Comparison of ENCODE assay signal across 13 cellular contexts in the genomic region with DNA sequence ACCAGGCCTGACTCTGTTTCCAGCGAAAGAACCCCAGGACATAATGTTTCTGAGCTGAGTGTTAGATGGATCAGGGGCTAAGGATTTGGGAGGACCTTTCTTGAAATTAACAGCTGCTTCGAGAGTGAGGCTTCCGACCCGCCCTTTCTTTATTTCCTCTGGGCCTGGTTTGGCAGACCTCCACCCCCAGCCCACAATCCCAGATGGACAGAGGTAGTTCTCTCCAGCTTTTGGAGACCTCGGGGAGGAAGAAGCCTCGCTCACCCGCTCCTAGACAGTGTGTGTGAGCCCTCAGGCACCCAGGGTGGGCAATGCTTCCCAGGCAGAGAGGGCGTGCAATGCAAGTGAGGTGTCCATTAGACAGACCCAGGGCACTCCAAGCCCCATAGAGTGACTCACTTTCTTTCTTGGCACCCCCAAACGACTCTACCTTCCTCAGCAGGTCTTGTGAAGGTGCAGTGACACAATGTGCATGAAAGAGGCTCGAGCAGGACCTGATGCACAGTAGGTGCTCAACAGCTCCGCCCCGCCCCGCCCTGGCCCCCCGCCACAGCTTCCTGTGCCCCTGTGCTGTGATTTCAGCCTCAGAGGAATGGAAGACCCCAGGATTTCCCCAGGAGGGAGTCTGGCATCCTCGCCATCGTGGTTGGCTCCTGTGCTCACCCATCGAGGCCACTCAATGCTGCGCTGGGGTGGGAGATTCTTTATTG. TPM values are rescaled to one million over a fixed set of nuclear protein-coding genes. Genes with fewer than 3 reads are reported as not detected.
DNase-seq lines count a peak whose midpoint lies in the region; ATAC-seq, FAIRE-seq and TF ChIP-seq lines count a peak whose summit lies in the region.
"Had no signal": no experiment of that assay in that cellular context is flagged by ENCODE, and none has a peak within 500 bp of the region (broad histone marks: within the 10 kb centered on the region; RNA-seq: fewer than 3 reads in every experiment).

No MANE protein-coding gene starts in this region.

- intact Hi-C loops in activated T-helper 2 cell treated with anti-CD3 and anti-CD28 coated beads, Interferon-gamma antibody, Interleukin-2, Interleukin-4, amounts not matched to agents 10 μg/mL and 5 μg/mL and 100 μg/mL, durations not matched to agents 14 hours and 24 hours and 36 hours (cut with micrococcal nuclease): no loop called here
- intact Hi-C loops in lower lobe of right lung (cut with DNase I) (no loop called here), transverse colon (cut with DNase I; ENCODE audit: low total_unique reads) (no loop called here)

- no peak overlapping the region for H2AFZ ChIP-seq in Karpas-422 (ENCODE audit: low read length)

- no peak for TF ChIP-seq EP300 in transverse colon (IDR thresholded peaks at IDR 0.05; ENCODE audit: low read depth)

- no peak overlapping the region for H3K9ac ChIP-seq in Karpas-422 (ENCODE audit: low read length)

- ATAC-seq in lower lobe of right lung: no peak
- ATAC-seq: K562 had no signal

- H3K4me2 ChIP-seq in Karpas-422 (ENCODE audit: low read depth, low read length, poor library complexity, severe bottlenecking): no peak overlapping the region

- H3K4me3 ChIP-seq in lower lobe of right lung (no peak overlapping the region), transverse colon (no peak overlapping the region), Karpas-422 (ENCODE audit: low read length) (no peak overlapping the region)
- H3K4me3 ChIP-seq: K562 had no signal

- TF ChIP-seq POLR2A in transverse colon (IDR thresholded peaks at IDR 0.05): no peak
- no peak for TF ChIP-seq POLR2A in H54 (IDR thresholded peaks at IDR 0.05; ENCODE audit: low read depth, low read length)
- no peak for TF ChIP-seq POLR2A in GM12892 (IDR thresholded peaks at IDR 0.05; ENCODE audit: low read depth, low read length)

- no peaks in the 10 kb centered on the region for H4K20me1 ChIP-seq in Karpas-422 (ENCODE audit: insufficient read depth, low read depth, low read length)

- FAIRE-seq in H54 (lab: Jason Lieb, UNC) (no peak), GM12892 (lab: Jason Lieb, UNC) (no peak)
- FAIRE-seq: astrocyte, K562 had no signal

- DNase-seq in activated T-cell treated with anti-CD3 and anti-CD28 coated beads, Interleukin-2, amount 50 U/mL, for 24 hours: no peak
- no peak for DNase-seq in activated T-cell treated with anti-CD3 and anti-CD28 coated beads, Interleukin-2, amount 50 U/mL, for 1 hour
- DNase-seq in activated T-helper 2 cell treated with anti-CD3 and anti-CD28 coated beads, Interferon-gamma antibody, Interleukin-2, Interleukin-4, amounts not matched to agents 10 μg/mL and 5 μg/mL and 100 μg/mL, durations not matched to agents 14 hours and 24 hours and 36 hours (ENCODE audit: low spot score): no peak
- DNase-seq in lower lobe of right lung: peak; percentile 25
- no peak for DNase-seq in transverse colon
- DNase-seq in H54 (ENCODE audit: insufficient read length, low spot score): no peak
- no peak for DNase-seq in Karpas-422
- no peak for DNase-seq in GM12892 (ENCODE audit: insufficient read length)
- DNase-seq: ACHN; activated CD4-positive, CD25-positive, alpha-beta regulatory T cell treated with anti-CD3 and anti-CD28 coated beads, Interleukin-2, amount 50 U/mL, for 72 hours; kidney glomerular epithelial cell had no signal

- no peaks in the 10 kb centered on the region for H3K9me2 ChIP-seq in Karpas-422 (replicated peaks; ENCODE audit: insufficient read depth, low read length)

- peak overlapping the region; percentile 78 for H3K27ac Mint-ChIP-seq in activated T-cell treated with anti-CD3 and anti-CD28 coated beads, Interleukin-2, amount 50 U/mL, for 24 hours
- peak overlapping the region; percentile 90 for H3K27ac Mint-ChIP-seq in activated T-helper 2 cell treated with anti-CD3 and anti-CD28 coated beads, Interferon-gamma antibody, Interleukin-2, Interleukin-4, amounts not matched to agents 10 μg/mL and 5 μg/mL and 100 μg/mL, durations not matched to agents 14 hours and 24 hours and 36 hours

- TF ChIP-seq CTCF in lower lobe of right lung (IDR thresholded peaks at IDR 0.05): no peak
- TF ChIP-seq CTCF in transverse colon (IDR thresholded peaks at IDR 0.05): no peak

- H3K9me3 ChIP-seq in lower lobe of right lung: no peaks in the 10 kb centered on the region
- H3K9me3 ChIP-seq in transverse colon: no peaks in the 10 kb centered on the region
- no peaks in the 10 kb centered on the region for H3K9me3 ChIP-seq in Karpas-422 (ENCODE audit: low read length)

- H3K36me3 ChIP-seq in lower lobe of right lung (no peaks in the 10 kb centered on the region), transverse colon (no peaks in the 10 kb centered on the region), Karpas-422 (ENCODE audit: insufficient read depth, low read length) (no peaks in the 10 kb centered on the region)

- H3K27me3 Mint-ChIP-seq in activated T-cell treated with anti-CD3 and anti-CD28 coated beads, Interleukin-2, amount 50 U/mL, for 24 hours: no peaks in the 10 kb centered on the region
- H3K27me3 Mint-ChIP-seq in activated T-helper 2 cell treated with anti-CD3 and anti-CD28 coated beads, Interferon-gamma antibody, Interleukin-2, Interleukin-4, amounts not matched to agents 10 μg/mL and 5 μg/mL and 100 μg/mL, durations not matched to agents 14 hours and 24 hours and 36 hours (ENCODE audit: low read depth): no peaks in the 10 kb centered on the region

- in situ Hi-C loops in transverse colon (cut with MboI; ENCODE audit: low pct_ligation_motif_present in 1 of 4, low pct_unique_long_range_greater_than_20kb in 1 of 4, low sequenced_read_pairs in 3 of 4): no loop called here

- H3K27ac ChIP-seq in lower lobe of right lung (no peak overlapping the region), transverse colon (peak overlapping the region; percentile 5 to 93 (median 83)), Karpas-422 (ENCODE audit: low read length) (no peak overlapping the region)

- H3K79me2 ChIP-seq in Karpas-422 (ENCODE audit: low read length): no peaks in the 10 kb centered on the region

- no peaks in the 10 kb centered on the region for H3K9me3 Mint-ChIP-seq in activated T-cell treated with anti-CD3 and anti-CD28 coated beads, Interleukin-2, amount 50 U/mL, for 24 hours
- no peaks in the 10 kb centered on the region for H3K9me3 Mint-ChIP-seq in activated T-helper 2 cell treated with anti-CD3 and anti-CD28 coated beads, Interferon-gamma antibody, Interleukin-2, Interleukin-4, amounts not matched to agents 10 μg/mL and 5 μg/mL and 100 μg/mL, durations not matched to agents 14 hours and 24 hours and 36 hours

- no peaks in the 10 kb centered on the region for H3K36me3 Mint-ChIP-seq in activated T-cell treated with anti-CD3 and anti-CD28 coated beads, Interleukin-2, amount 50 U/mL, for 24 hours (ENCODE audit: low read depth)
- no peaks in the 10 kb centered on the region for H3K36me3 Mint-ChIP-seq in activated T-helper 2 cell treated with anti-CD3 and anti-CD28 coated beads, Interferon-gamma antibody, Interleukin-2, Interleukin-4, amounts not matched to agents 10 μg/mL and 5 μg/mL and 100 μg/mL, durations not matched to agents 14 hours and 24 hours and 36 hours (ENCODE audit: low read depth)

- H3K4me1 Mint-ChIP-seq in activated T-cell treated with anti-CD3 and anti-CD28 coated beads, Interleukin-2, amount 50 U/mL, for 24 hours (ENCODE audit: low read depth): peaks cover 62% of the 10 kb centered on the region
- peaks cover 29% of the 10 kb centered on the region for H3K4me1 Mint-ChIP-seq in activated T-helper 2 cell treated with anti-CD3 and anti-CD28 coated beads, Interferon-gamma antibody, Interleukin-2, Interleukin-4, amounts not matched to agents 10 μg/mL and 5 μg/mL and 100 μg/mL, durations not matched to agents 14 hours and 24 hours and 36 hours (ENCODE audit: low read depth)

- H3K4me1 ChIP-seq in lower lobe of right lung (peaks cover 27% of the 10 kb centered on the region), transverse colon (peaks cover 22 to 73% (median 56%) of the 10 kb centered on the region in 4 donors), Karpas-422 (ENCODE audit: low read length) (peaks cover 9% of the 10 kb centered on the region)

- no peak overlapping the region for H3K4me3 Mint-ChIP-seq in activated T-cell treated with anti-CD3 and anti-CD28 coated beads, Interleukin-2, amount 50 U/mL, for 24 hours
- no peak overlapping the region for H3K4me3 Mint-ChIP-seq in activated T-helper 2 cell treated with anti-CD3 and anti-CD28 coated beads, Interferon-gamma antibody, Interleukin-2, Interleukin-4, amounts not matched to agents 10 μg/mL and 5 μg/mL and 100 μg/mL, durations not matched to agents 14 hours and 24 hours and 36 hours (ENCODE audit: low read depth)

- H3K27me3 ChIP-seq in lower lobe of right lung (ENCODE audit: low read depth) (no peaks in the 10 kb centered on the region), transverse colon (no peaks in the 10 kb centered on the region), Karpas-422 (ENCODE audit: low read length) (no peaks in the 10 kb centered on the region)

- 70% methylated on average over 17 of the region's 18 CpGs; no CpG with 5 or more reads in 1 of the 2 donors for WGBS in transverse colon (ENCODE audit: low coverage in 1 of 2), 2 donors

RNA-seq across cellular contexts. Expression of a gene that starts 50.7 kb away (rescaled TPM):
- 28.5 and 28.9 TPM in 2 replicates for total RNA-seq in activated T-helper 2 cell treated with anti-CD3 and anti-CD28 coated beads, Interferon-gamma antibody, Interleukin-2, Interleukin-4, amounts not matched to agents 10 μg/mL and 5 μg/mL and 100 μg/mL, durations not matched to agents 14 hours and 24 hours and 36 hours
- 72.9 TPM for total RNA-seq in lower lobe of right lung
- total RNA-seq in transverse colon: 10 to 100 TPM; 69.1 to 88.3 (median 75.5) TPM
- total RNA-seq in Karpas-422 (2014; rRNA removed; shearing (Covaris generic); ENCODE audit: low replicate concordance): 8.2 and 25.9 TPM in 2 replicates
- polyA plus RNA-seq in GM12892 (2012; ENCODE audit: missing spikeins): 13.2 TPM

Comparison
In these comparisons a context has a peak if more than half of its experiments do, and no peak if none do; other contexts are left out.
1. H3K27ac ChIP-seq: peak in transverse colon (4 of 4); none in lower lobe of right lung (single experiment) and Karpas-422 (single experiment).